In the genomic region with DNA sequence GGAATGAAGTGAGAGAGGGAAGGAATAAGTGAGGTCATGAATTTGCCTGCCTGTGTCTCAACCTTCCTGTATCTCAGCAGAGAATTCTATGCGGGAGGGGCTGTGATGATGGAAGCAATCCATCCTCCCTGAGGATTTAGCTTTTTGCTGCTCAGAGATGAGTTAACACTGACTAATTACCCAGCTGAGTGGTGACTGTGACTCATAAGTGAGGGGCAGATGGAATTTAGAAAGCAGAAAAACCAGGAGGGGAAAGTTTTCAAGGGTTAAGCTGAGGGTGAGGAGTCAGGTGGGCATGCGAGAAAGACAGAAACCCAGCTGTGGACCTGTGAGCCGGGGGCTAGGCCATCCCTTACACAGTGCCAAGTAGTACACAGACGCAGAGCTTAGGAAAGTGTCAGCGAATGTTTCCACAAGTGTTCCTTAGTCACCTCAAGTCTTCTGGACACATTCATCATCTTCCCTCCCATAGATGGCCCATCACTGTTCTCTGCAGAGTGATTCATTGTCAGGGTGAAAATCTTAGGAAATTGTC, we compare ENCODE assay signal across 13 cellular contexts.
A peak's percentile ranks its signal among the peaks of the same experiment; 100 is the strongest.
DNase-seq lines count a peak whose midpoint lies in the region; ATAC-seq lines count a peak whose summit lies in the region.
"Had no signal": no experiment of that assay in that cellular context is flagged by ENCODE, and none has a peak within 500 bp of the region (broad histone marks: within the 10 kb centered on the region; RNA-seq: fewer than 3 reads in every experiment).

No MANE protein-coding gene starts in this region.

- ATAC-seq in HG02623 (IDR thresholded peaks at IDR 0.05; ENCODE audit: unreplicated experiment) (no peak), GM19324 (IDR thresholded peaks at IDR 0.05; ENCODE audit: low FRiP score, unreplicated experiment) (no peak)
- ATAC-seq: activated CD4-positive, alpha-beta T cell treated with anti-CD3 and anti-CD28 coated beads for 36 hours; effector memory CD8-positive, alpha-beta T cell had no signal

- DNase-seq in Daoy (ENCODE audit: low read depth) (peak; percentile 11), NCI-H2171 (lab: John Stamatoyannopoulos, UW) (peak; percentile 58), epithelial cell of prostate (ENCODE audit: low read depth, low spot score) (peak; percentile 95), non-pigmented ciliary epithelial cell (ENCODE audit: low read depth) (peak; percentile 86), retina (no peak)
- no peak for DNase-seq in activated CD4-positive, alpha-beta T cell treated with anti-CD3 and anti-CD28 coated beads, Interleukin-2, amount 50 U/mL, for 48 hours
- DNase-seq: activated CD4-positive, alpha-beta T cell treated with anti-CD3 and anti-CD28 coated beads for 36 hours; DND-41; effector memory CD8-positive, alpha-beta T cell; NCI-H2107; stimulated activated naive CD4-positive, alpha-beta T cell had no signal

- H3K27ac ChIP-seq in epithelial cell of prostate, result peak overlapping the region; percentile 83

Comparison
In these comparisons a context has a peak if more than half of its experiments do, and no peak if none do; other contexts are left out.
1. DNase-seq: peak in Daoy (single experiment), NCI-H2171 (single experiment), epithelial cell of prostate (single experiment) and non-pigmented ciliary epithelial cell (single experiment); none in retina (single experiment) and activated CD4-positive, alpha-beta T cell treated with anti-CD3 and anti-CD28 coated beads, Interleukin-2, amount 50 U/mL, for 48 hours (0 of 2).